1 cellular context compared by ENCODE assay signal in the genomic region with DNA sequence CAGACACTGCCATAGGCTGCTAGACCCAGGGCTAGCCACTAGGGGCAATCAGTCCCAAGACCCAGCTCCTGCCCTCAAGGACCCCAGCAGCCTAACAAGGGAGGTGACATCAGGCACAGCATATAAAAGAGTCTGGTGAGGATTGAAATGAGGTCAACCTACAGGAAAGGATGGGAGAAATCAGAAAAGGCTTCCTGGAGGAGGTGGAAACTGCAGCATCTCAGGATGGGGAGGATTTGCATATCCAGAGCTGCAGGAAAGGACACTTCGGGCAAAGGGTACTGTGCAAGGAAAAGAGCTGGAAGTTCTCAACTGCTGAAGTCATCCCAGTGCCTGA.
A peak's percentile ranks its signal among the peaks of the same experiment; 100 is the strongest.
TF ChIP-seq lines count a peak whose summit lies in the region.

No MANE protein-coding gene starts in this region.

TF ChIP-seq in PFSK-1, 5 proteins besides CTCF, POLR2A, EP300 and RAD21:
- no peak for TF ChIP-seq SIN3A (IDR thresholded peaks at IDR 0.05; ENCODE audit: borderline replicate concordance, insufficient read depth, low read length)
- peak; percentile 68 for TF ChIP-seq FOXP2 (optimal IDR thresholded peaks at IDR 0.05; ENCODE audit: borderline replicate concordance, extremely low read depth, extremely low read length, insufficient read depth)
- no peak for TF ChIP-seq TAF1 (IDR thresholded peaks at IDR 0.05; ENCODE audit: borderline replicate concordance, insufficient read depth, low read length)
- TF ChIP-seq POLR2AphosphoS5 (IDR thresholded peaks at IDR 0.05; ENCODE audit: low read depth, low read length), result no peak
- TF ChIP-seq, protein P1, sequence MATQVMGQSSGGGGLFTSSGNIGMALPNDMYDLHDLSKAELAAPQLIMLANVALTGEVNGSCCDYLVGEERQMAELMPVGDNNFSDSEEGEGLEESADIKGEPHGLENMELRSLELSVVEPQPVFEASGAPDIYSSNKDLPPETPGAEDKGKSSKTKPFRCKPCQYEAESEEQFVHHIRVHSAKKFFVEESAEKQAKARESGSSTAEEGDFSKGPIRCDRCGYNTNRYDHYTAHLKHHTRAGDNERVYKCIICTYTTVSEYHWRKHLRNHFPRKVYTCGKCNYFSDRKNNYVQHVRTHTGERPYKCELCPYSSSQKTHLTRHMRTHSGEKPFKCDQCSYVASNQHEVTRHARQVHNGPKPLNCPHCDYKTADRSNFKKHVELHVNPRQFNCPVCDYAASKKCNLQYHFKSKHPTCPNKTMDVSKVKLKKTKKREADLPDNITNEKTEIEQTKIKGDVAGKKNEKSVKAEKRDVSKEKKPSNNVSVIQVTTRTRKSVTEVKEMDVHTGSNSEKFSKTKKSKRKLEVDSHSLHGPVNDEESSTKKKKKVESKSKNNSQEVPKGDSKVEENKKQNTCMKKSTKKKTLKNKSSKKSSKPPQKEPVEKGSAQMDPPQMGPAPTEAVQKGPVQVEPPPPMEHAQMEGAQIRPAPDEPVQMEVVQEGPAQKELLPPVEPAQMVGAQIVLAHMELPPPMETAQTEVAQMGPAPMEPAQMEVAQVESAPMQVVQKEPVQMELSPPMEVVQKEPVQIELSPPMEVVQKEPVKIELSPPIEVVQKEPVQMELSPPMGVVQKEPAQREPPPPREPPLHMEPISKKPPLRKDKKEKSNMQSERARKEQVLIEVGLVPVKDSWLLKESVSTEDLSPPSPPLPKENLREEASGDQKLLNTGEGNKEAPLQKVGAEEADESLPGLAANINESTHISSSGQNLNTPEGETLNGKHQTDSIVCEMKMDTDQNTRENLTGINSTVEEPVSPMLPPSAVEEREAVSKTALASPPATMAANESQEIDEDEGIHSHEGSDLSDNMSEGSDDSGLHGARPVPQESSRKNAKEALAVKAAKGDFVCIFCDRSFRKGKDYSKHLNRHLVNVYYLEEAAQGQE (IDR thresholded peaks at IDR 0.05; ENCODE audit: insufficient read depth in 1 of 2, low read depth in 2 of 2, low read length in 2 of 2), result no peak
